In genomic region chr2:74876081-74876886, GRCh38 we compare ENCODE assay signal across 8 cellular contexts. TPM values are rescaled to one million over a fixed set of nuclear protein-coding genes. Genes with fewer than 3 reads are reported as not detected.
A peak's percentile ranks its signal among the peaks of the same experiment; 100 is the strongest.
DNase-seq lines count a peak whose midpoint lies in the region; ATAC-seq, FAIRE-seq and TF ChIP-seq lines count a peak whose summit lies in the region.

No MANE protein-coding gene starts in this region.

- peaks cover 4% of the 10 kb centered on the region for H3K4me1 ChIP-seq in CD8-positive, alpha-beta memory T cell (ENCODE audit: insufficient read depth, low read length)
- H3K4me1 ChIP-seq in Karpas-422 (ENCODE audit: low read length) (no peaks in the 10 kb centered on the region), SK-N-SH (ENCODE audit: control insufficient read depth in 1 of 2, insufficient read depth in 2 of 2, low read depth in 1 of 2, low read length in 1 of 2) (peaks cover 0 to 3% of the 10 kb centered on the region in 2 experiments; a peak in 1 of 4 replicates)

- peak overlapping the region in 1 of 8 donors; percentile 33 for H3K27ac Mint-ChIP-seq in CD8-positive, alpha-beta memory T cell

- CTCF ChIA-PET in CD8-positive, alpha-beta memory T cell (lab: Charles Lee) = interaction anchor here (0.7 to 10.6 kb wide), 18 partner anchors 9 to 287 kb away, joined by 3 to 145 read pairs (median 4); no protein-coding TSS in a partner anchor
- CTCF ChIA-PET in SK-N-SH (lab: Yijun Ruan, JAX) = interaction anchor here (0.6 to 6.2 kb wide), 42 partner anchors 9 to 752 kb away, joined by 3 to 93 read pairs (median 5); no protein-coding TSS in a partner anchor

- POLR2A ChIA-PET in CD8-positive, alpha-beta memory T cell (lab: Charles Lee) = no interaction called here
- POLR2A ChIA-PET in SK-N-SH (lab: Yijun Ruan, JAX) = interaction anchor here (1.0 to 1.5 kb wide), 2 partner anchors 60 to 186 kb away, joined by 3 read pairs; no protein-coding TSS in a partner anchor

- H3K4me2 ChIP-seq in Karpas-422 (ENCODE audit: low read depth, low read length, poor library complexity, severe bottlenecking) (no peak overlapping the region), SK-N-SH (no peak overlapping the region)

- H3K9ac ChIP-seq in Karpas-422 (ENCODE audit: low read length) = no peak overlapping the region
- H3K9ac ChIP-seq in SK-N-SH = no peak overlapping the region

- intact Hi-C loops in left ventricle myocardium superior (cut with micrococcal nuclease) = loop anchor here (2.0 kb wide), 1 partner anchor 161 kb away; no protein-coding TSS in a partner anchor

- ATAC-seq in left ventricle myocardium superior (peak; percentile 83), HG03097 (IDR thresholded peaks at IDR 0.05; ENCODE audit: low FRiP score, unreplicated experiment) (no peak)

- peak; percentile 86 for FAIRE-seq in GM19239 (lab: Jason Lieb, UNC)

- H3K36me3 Mint-ChIP-seq in CD8-positive, alpha-beta memory T cell = peaks cover 0 to 2% (median 0%) of the 10 kb centered on the region in 3 donors

- H3K4me3 Mint-ChIP-seq in CD8-positive, alpha-beta memory T cell = no peak overlapping the region

- H3K79me2 ChIP-seq in Karpas-422 (ENCODE audit: low read length) (peaks cover 25% of the 10 kb centered on the region), SK-N-SH (ENCODE audit: insufficient read depth) (no peaks in the 10 kb centered on the region)

- H3K9me3 ChIP-seq in CD8-positive, alpha-beta memory T cell (ENCODE audit: low read length) = no peaks in the 10 kb centered on the region
- H3K9me3 ChIP-seq in Karpas-422 (ENCODE audit: low read length) (no peaks in the 10 kb centered on the region), SK-N-SH (no peaks in the 10 kb centered on the region)

- H3K9me2 ChIP-seq in Karpas-422 (replicated peaks; ENCODE audit: insufficient read depth, low read length) = no peaks in the 10 kb centered on the region
- no peaks in the 10 kb centered on the region for H3K9me2 ChIP-seq in SK-N-SH

- no peak overlapping the region for H3K27ac ChIP-seq in CD8-positive, alpha-beta memory T cell (ENCODE audit: low read depth, low read length)
- H3K27ac ChIP-seq in Karpas-422 (ENCODE audit: low read length) = no peak overlapping the region
- H3K27ac ChIP-seq in SK-N-SH (ENCODE audit: low read depth in 2 of 2, low read length in 1 of 2) = peak overlapping the region in 1 of 2 experiments; percentile 39; a peak in 1 of 4 replicates

- no peaks in the 10 kb centered on the region for H3K27me3 ChIP-seq in CD8-positive, alpha-beta memory T cell (ENCODE audit: insufficient read depth, low read length, poor library complexity, severe bottlenecking)
- H3K27me3 ChIP-seq in Karpas-422 (ENCODE audit: low read length) = no peaks in the 10 kb centered on the region
- no peaks in the 10 kb centered on the region for H3K27me3 ChIP-seq in SK-N-SH (ENCODE audit: insufficient read depth)

- peaks cover 4% of the 10 kb centered on the region for H3K36me3 ChIP-seq in CD8-positive, alpha-beta memory T cell (ENCODE audit: insufficient read depth, low read length)
- peaks cover 77% of the 10 kb centered on the region for H3K36me3 ChIP-seq in Karpas-422 (ENCODE audit: insufficient read depth, low read length)
- peaks cover 0 to 52% of the 10 kb centered on the region in 2 experiments for H3K36me3 ChIP-seq in SK-N-SH (replicated peaks in 1 of 2; ENCODE audit: control insufficient read depth in 1 of 2, insufficient read depth in 2 of 2, low read length in 1 of 2)

- H4K20me1 ChIP-seq in Karpas-422 (ENCODE audit: insufficient read depth, low read depth, low read length) (peaks cover 43% of the 10 kb centered on the region), SK-N-SH (ENCODE audit: insufficient read depth) (no peaks in the 10 kb centered on the region)

- peaks cover 0 to 5% (median 0%) of the 10 kb centered on the region in 3 donors for H3K4me1 Mint-ChIP-seq in CD8-positive, alpha-beta memory T cell

- no peaks in the 10 kb centered on the region for H3K27me3 Mint-ChIP-seq in CD8-positive, alpha-beta memory T cell

- no peak overlapping the region for H3K4me3 ChIP-seq in CD8-positive, alpha-beta memory T cell (ENCODE audit: low read length)
- H3K4me3 ChIP-seq in Karpas-422 (ENCODE audit: low read length) = no peak overlapping the region
- H3K4me3 ChIP-seq in SK-N-SH (ENCODE audit: low read depth in 2 of 2, low read length in 1 of 2) = no peak overlapping the region; a peak in 1 of 4 replicates

- no peaks in the 10 kb centered on the region for H3F3A ChIP-seq in SK-N-SH (replicated peaks; ENCODE audit: insufficient read depth)

- TF ChIP-seq EP300 in SK-N-SH (IDR thresholded peaks at IDR 0.05; ENCODE audit: borderline replicate concordance in 1 of 2, low read depth in 1 of 2, low read length in 1 of 2) = no peak

- peak; percentile 79 for TF ChIP-seq CTCF in SK-N-SH (IDR thresholded peaks at IDR 0.05)

- H3K9me3 Mint-ChIP-seq in CD8-positive, alpha-beta memory T cell = no peaks in the 10 kb centered on the region

- no peak overlapping the region for H2AFZ ChIP-seq in Karpas-422 (ENCODE audit: low read length)
- H2AFZ ChIP-seq in SK-N-SH (ENCODE audit: low read depth) = peak overlapping the region; percentile 54; the same call in 1 of the 2 replicates

- peak; percentile 86 for TF ChIP-seq RAD21 in SK-N-SH (IDR thresholded peaks at IDR 0.05; ENCODE audit: low read length)

- 52% methylated on average over 13 of the region's 13 CpGs for WGBS in SK-N-SH (ENCODE audit: low lambda C conversion rate)

- peak; percentile 7 to 69 (median 54) for DNase-seq in CD8-positive, alpha-beta memory T cell
- peak; percentile 56 for DNase-seq in GM19239 (ENCODE audit: insufficient read length, low spot score)
- DNase-seq in Karpas-422 = peak; percentile 90
- peak; percentile 81 for DNase-seq in SK-N-SH
- peak; percentile 70 for DNase-seq in amniotic epithelial cell (ENCODE audit: low read depth)
- DNase-seq in left ventricle myocardium superior = no peak
- peak; percentile 84 for DNase-seq in retina

TF ChIP-seq in SK-N-SH, 30 proteins besides CTCF, POLR2A, EP300 and RAD21:
- peak; percentile 79 for TF ChIP-seq SMC3 (IDR thresholded peaks at IDR 0.05; ENCODE audit: low read depth, low read length)
- TF ChIP-seq YY1 (IDR thresholded peaks at IDR 0.05; ENCODE audit: low read depth) = no peak

RNA-seq across cellular contexts. Expression of gene HK2, which starts 42.4 kb away (rescaled TPM):
- 10 to 100 TPM; 54.5 to 57.0 TPM for total RNA-seq in CD8-positive, alpha-beta memory T cell
- 1.8 TPM for polyA plus RNA-seq in CD8-positive, alpha-beta memory T cell
- 80.7 and 111 TPM in 2 replicates for total RNA-seq in Karpas-422 (2014; rRNA removed; shearing (Covaris generic); ENCODE audit: low replicate concordance)
- polyA plus RNA-seq in SK-N-SH (2012; rRNA removed) = 13.5 and 15.1 TPM in 2 replicates
- polyA plus RNA-seq in SK-N-SH (2012; cell fraction: cytosol; rRNA removed) = 11.1 and 12.9 TPM in 2 replicates
- polyA plus RNA-seq in SK-N-SH (2012; cell fraction: nucleus; rRNA removed) = 11.8 and 13.6 TPM in 2 replicates
- 3.8 TPM for total RNA-seq in left ventricle myocardium superior

Comparison
In these comparisons a context has a peak if more than half of its experiments do, and no peak if none do; other contexts are left out.
1. RNA of gene HK2, which starts 42.4 kb away (total RNA-seq): 80.7 to 111 TPM in Karpas-422 and 54.5 to 57.0 TPM in CD8-positive, alpha-beta memory T cell; 3.8 TPM in left ventricle myocardium superior (single experiment); every median in the first group is over 10 times any median in the second.